ENCODE assay signal across 33 cellular contexts in genomic region chr12:46918631-46919030, GRCh38.
A peak's percentile ranks its signal among the peaks of the same experiment; 100 is the strongest.
DNase-seq lines count a peak whose midpoint lies in the region; ATAC-seq and TF ChIP-seq lines count a peak whose summit lies in the region.
"Had no signal": no experiment of that assay in that cellular context is flagged by ENCODE, and none has a peak within 500 bp of the region (broad histone marks: within the 10 kb centered on the region; RNA-seq: fewer than 3 reads in every experiment).

No MANE protein-coding gene starts in this region.

- H3K79me2 ChIP-seq in SK-N-SH (ENCODE audit: insufficient read depth) (no peaks in the 10 kb centered on the region), trophoblast cell (ENCODE audit: control insufficient read depth, insufficient read depth, low read length, poor library complexity) (no peaks in the 10 kb centered on the region)

- peaks cover 49% of the 10 kb centered on the region for H3F3A ChIP-seq in SK-N-SH (replicated peaks; ENCODE audit: insufficient read depth)

- POLR2A ChIA-PET in SK-N-SH (lab: Yijun Ruan, JAX), result no interaction called here

- H3K36me3 Mint-ChIP-seq in neural crest cell (ENCODE audit: low read depth), result no peaks in the 10 kb centered on the region
- H3K36me3 Mint-ChIP-seq: CD14-positive monocyte; CD4-positive, alpha-beta memory T cell; CD4-positive, CD25-positive, alpha-beta regulatory T cell; CD8-positive, alpha-beta T cell had no signal

- H3K4me1 ChIP-seq in SK-N-SH (ENCODE audit: control insufficient read depth in 1 of 2, insufficient read depth in 2 of 2, low read depth in 1 of 2, low read length in 1 of 2) (peaks cover 0 to 39% of the 10 kb centered on the region in 2 experiments), trophoblast cell (ENCODE audit: control insufficient read depth in 1 of 2, insufficient read depth in 2 of 2, low read length in 2 of 2) (no peaks in the 10 kb centered on the region)
- H3K4me1 ChIP-seq: BE2C, BLaER1 had no signal

- H3K9me3 ChIP-seq in SK-N-SH (no peaks in the 10 kb centered on the region), trophoblast cell (ENCODE audit: insufficient read depth, low read depth, low read length) (no peaks in the 10 kb centered on the region)
- H3K9me3 ChIP-seq: BE2C, BLaER1, Caco-2 had no signal

- TF ChIP-seq RAD21 in SK-N-SH (IDR thresholded peaks at IDR 0.05; ENCODE audit: low read length), result no peak

- H4K8ac ChIP-seq in trophoblast cell (ENCODE audit: low read depth, low read length), result no peak overlapping the region

- H2AFZ ChIP-seq in SK-N-SH (ENCODE audit: low read depth), result no peak overlapping the region
- no peak overlapping the region for H2AFZ ChIP-seq in trophoblast cell (ENCODE audit: insufficient read depth, low read length, poor library complexity)

- H3K36me3 ChIP-seq in SK-N-SH (replicated peaks in 1 of 2; ENCODE audit: control insufficient read depth in 1 of 2, insufficient read depth in 2 of 2, low read length in 1 of 2), result no peaks in the 10 kb centered on the region
- no peaks in the 10 kb centered on the region for H3K36me3 ChIP-seq in trophoblast cell (ENCODE audit: control insufficient read depth in 1 of 2, insufficient read depth in 2 of 2, low read length in 2 of 2)
- H3K36me3 ChIP-seq: BE2C; BLaER1; BLaER1 treated with 17β-estradiol and CSF1 and Interleukin-3, amounts not matched to agents 10 nM and 100 nM had no signal

- peak overlapping the region; percentile 54 for H2BK12ac ChIP-seq in trophoblast cell (ENCODE audit: low read length)

- H3K9me2 ChIP-seq in SK-N-SH, result no peaks in the 10 kb centered on the region

- ATAC-seq in SK-N-SH treated with all-trans-retinoic acid at 6 μM for 48 hours (no peak), HG02763 (IDR thresholded peaks at IDR 0.05; ENCODE audit: unreplicated experiment) (no peak)
- ATAC-seq: A549; CD8-positive, alpha-beta T cell had no signal

- no peaks in the 10 kb centered on the region for H3K4me1 Mint-ChIP-seq in neural crest cell
- H3K4me1 Mint-ChIP-seq: CD4-positive, alpha-beta memory T cell; CD4-positive, CD25-positive, alpha-beta regulatory T cell; CD8-positive, alpha-beta memory T cell had no signal

- TF ChIP-seq CTCF in SK-N-SH (IDR thresholded peaks at IDR 0.05) (no peak), neural crest cell (conservative IDR thresholded peaks at IDR 0.05) (no peak)

- H3K27me3 Mint-ChIP-seq in neural crest cell (ENCODE audit: low read depth), result no peaks in the 10 kb centered on the region
- H3K27me3 Mint-ChIP-seq: B cell; CD4-positive, alpha-beta T cell had no signal

- no peak overlapping the region for H3K4me3 ChIP-seq in SK-N-SH (ENCODE audit: low read depth in 2 of 2, low read length in 1 of 2)
- H3K4me3 ChIP-seq in trophoblast cell (ENCODE audit: low read depth, low read length), result no peak overlapping the region
- H3K4me3 ChIP-seq: A549; BLaER1; BLaER1 treated with 17β-estradiol and CSF1 and Interleukin-3, amounts not matched to agents 10 nM and 100 nM had no signal

- H2BK120ac ChIP-seq in trophoblast cell (ENCODE audit: insufficient read depth, low read length, poor library complexity), result no peak overlapping the region

- H3K9ac ChIP-seq in SK-N-SH (no peak overlapping the region), trophoblast cell (ENCODE audit: low read length) (no peak overlapping the region)
- H3K9ac ChIP-seq: BLaER1; BLaER1 treated with 17β-estradiol and CSF1 and Interleukin-3, amounts not matched to agents 10 nM and 100 nM had no signal

- no peak overlapping the region for H3K4ac ChIP-seq in trophoblast cell (ENCODE audit: low read depth, low read length)

- H3K4me3 Mint-ChIP-seq in neural crest cell, result no peak overlapping the region
- H3K4me3 Mint-ChIP-seq: B cell; CD14-positive monocyte; CD4-positive, alpha-beta memory T cell; CD4-positive, alpha-beta T cell; CD4-positive, CD25-positive, alpha-beta regulatory T cell; CD8-positive, alpha-beta memory T cell; CD8-positive, alpha-beta T cell had no signal

- peak overlapping the region; percentile 51 to 90; a peak in 2 of 4 replicates for H3K27ac ChIP-seq in SK-N-SH (ENCODE audit: low read depth in 2 of 2, low read length in 1 of 2)
- H3K27ac ChIP-seq in trophoblast cell (ENCODE audit: low read depth, low read length), result no peak overlapping the region
- H3K27ac ChIP-seq: 22Rv1; A549; BLaER1; BLaER1 treated with 17β-estradiol and CSF1 and Interleukin-3, amounts not matched to agents 10 nM and 100 nM; C4-2B had no signal

- peak overlapping the region; percentile 52 for H3K27ac Mint-ChIP-seq in neural crest cell (ENCODE audit: unreplicated experiment)
- H3K27ac Mint-ChIP-seq: B cell; CD4-positive, alpha-beta memory T cell; CD4-positive, alpha-beta T cell; CD4-positive, CD25-positive, alpha-beta regulatory T cell; CD8-positive, alpha-beta T cell had no signal

- no peak overlapping the region for H2BK5ac ChIP-seq in trophoblast cell (ENCODE audit: low read depth, low read length, poor library complexity)

- no peak overlapping the region for H3K23ac ChIP-seq in trophoblast cell (ENCODE audit: low read length)

- no peak overlapping the region for H3K18ac ChIP-seq in trophoblast cell (ENCODE audit: low read length)

- no peak for TF ChIP-seq EP300 in SK-N-SH (IDR thresholded peaks at IDR 0.05; ENCODE audit: borderline replicate concordance in 1 of 2, low read depth in 1 of 2, low read length in 1 of 2)

- WGBS in SK-N-SH (ENCODE audit: low lambda C conversion rate), result 76% methylated on average over 9 of the region's 9 CpGs
- WGBS in trophoblast cell (ENCODE audit: extremely low coverage, insufficient coverage, insufficient read length), result no CpG with 5 or more reads among the region's 9 CpGs

- H3K14ac ChIP-seq in trophoblast cell (ENCODE audit: low read length), result no peak overlapping the region

- H3K27me3 ChIP-seq in SK-N-SH (ENCODE audit: insufficient read depth) (no peaks in the 10 kb centered on the region), trophoblast cell (ENCODE audit: insufficient read depth, low read length) (no peaks in the 10 kb centered on the region)
- H3K27me3 ChIP-seq: BE2C; BLaER1; BLaER1 treated with 17β-estradiol and CSF1 and Interleukin-3, amounts not matched to agents 10 nM and 100 nM had no signal

- H3K4me2 ChIP-seq in SK-N-SH (no peak overlapping the region), trophoblast cell (ENCODE audit: low read length) (no peak overlapping the region)
- H3K4me2 ChIP-seq: A549; BLaER1; BLaER1 treated with 17β-estradiol and CSF1 and Interleukin-3, amounts not matched to agents 10 nM and 100 nM had no signal

- DNase-seq in SK-N-SH, result no peak
- DNase-seq in neural crest cell (ENCODE audit: low read depth, low spot score), result no peak
- no peak for DNase-seq in trophoblast cell
- DNase-seq in germinal center (ENCODE audit: low spot score), result no peak
- DNase-seq: 8988T; ACHN; AML-193; BE2C; C1 segment of cervical spinal cord; Caco-2; Calu3; CD4-positive, alpha-beta memory T cell; CD4-positive, alpha-beta T cell; CD4-positive, CD25-positive, alpha-beta regulatory T cell; CD8-positive, alpha-beta memory T cell; CD8-positive, alpha-beta T cell; COR-L47; DMS 273 treated with DMSO at 0.1 percent for 48 hours; DMS153; DMS53; DMS79; DMS79 treated with DMSO at 0.1 percent for 48 hours; DND-41; EL had no signal

- no peaks in the 10 kb centered on the region for H3K9me3 Mint-ChIP-seq in neural crest cell
- H3K9me3 Mint-ChIP-seq: CD8-positive, alpha-beta T cell had no signal

- H2AK5ac ChIP-seq in trophoblast cell (ENCODE audit: low read length), result no peak overlapping the region

- no peak overlapping the region for H4K12ac ChIP-seq in trophoblast cell (ENCODE audit: low read depth, low read length)

- H3K79me1 ChIP-seq in trophoblast cell (ENCODE audit: low read length), result no peaks in the 10 kb centered on the region

- no peak overlapping the region for H4K91ac ChIP-seq in trophoblast cell (ENCODE audit: low read depth, low read length)

- H4K20me1 ChIP-seq in SK-N-SH (ENCODE audit: insufficient read depth), result no peaks in the 10 kb centered on the region
- H4K20me1 ChIP-seq: BLaER1; BLaER1 treated with 17β-estradiol and CSF1 and Interleukin-3, amounts not matched to agents 10 nM and 100 nM had no signal

- CTCF ChIA-PET in SK-N-SH (lab: Yijun Ruan, JAX), result no interaction called here

TF ChIP-seq in SK-N-SH, 30 proteins besides CTCF, POLR2A, EP300 and RAD21 (continues in another document):
- TF ChIP-seq ELF1 (IDR thresholded peaks at IDR 0.05) (no peak), RCOR1 (IDR thresholded peaks at IDR 0.05; ENCODE audit: low read length) (no peak), CHD2 (IDR thresholded peaks at IDR 0.05; ENCODE audit: low read length, partially characterized antibody) (no peak)

TF ChIP-seq in SK-N-SH treated with all-trans-retinoic acid at 6 μM for 48 hours, 23 proteins besides CTCF, POLR2A, EP300 and RAD21:
- TF ChIP-seq ZNF565 (CRISPR knock-in tag; conservative IDR thresholded peaks at IDR 0.05; ENCODE audit: low read depth), result no peak
- TF ChIP-seq ZNF70 (CRISPR knock-in tag; IDR thresholded peaks at IDR 0.05), result no peak
- no peak for TF ChIP-seq GLIS3 (CRISPR knock-in tag; IDR thresholded peaks at IDR 0.05)
- no peak for TF ChIP-seq ESRRG (CRISPR knock-in tag; IDR thresholded peaks at IDR 0.05)
- no peak for TF ChIP-seq ARNTL (CRISPR knock-in tag; IDR thresholded peaks at IDR 0.05; ENCODE audit: borderline replicate concordance, low read depth)
- TF ChIP-seq ISL1 (CRISPR knock-in tag; IDR thresholded peaks at IDR 0.05), result no peak
- no peak for TF ChIP-seq PPARA (CRISPR knock-in tag; IDR thresholded peaks at IDR 0.05; ENCODE audit: borderline replicate concordance)
- no peak for TF ChIP-seq ZNF8 (CRISPR knock-in tag; IDR thresholded peaks at IDR 0.05)
- TF ChIP-seq ZFP30 (CRISPR knock-in tag; IDR thresholded peaks at IDR 0.05), result no peak
